8 cellular contexts compared by ENCODE assay signal in genomic region chr6:13397359-13398080, GRCh38.
DNase-seq lines count a peak whose midpoint lies in the region; ATAC-seq, FAIRE-seq and TF ChIP-seq lines count a peak whose summit lies in the region.

No MANE protein-coding gene starts in this region.

- no peaks in the 10 kb centered on the region for H3K36me3 Mint-ChIP-seq in activated B cell treated with CpG ODN at 0.5 μM for 24 hours (ENCODE audit: low read depth)
- H3K36me3 Mint-ChIP-seq in activated CD4-positive, alpha-beta T cell treated with anti-CD3 and anti-CD28 coated beads for 36 hours (ENCODE audit: low read depth): no peaks in the 10 kb centered on the region

- H3K9me3 ChIP-seq in sigmoid colon (no peaks in the 10 kb centered on the region), kidney (ENCODE audit: control insufficient read depth in 1 of 2, low read length in 2 of 2) (no peaks in the 10 kb centered on the region)

- no peaks in the 10 kb centered on the region for H3K9me3 Mint-ChIP-seq in activated B cell treated with CpG ODN at 0.5 μM for 24 hours
- H3K9me3 Mint-ChIP-seq in activated CD4-positive, alpha-beta T cell treated with anti-CD3 and anti-CD28 coated beads for 36 hours (ENCODE audit: low read depth): no peaks in the 10 kb centered on the region

- H3K27me3 ChIP-seq in BJ (ENCODE audit: control insufficient read depth, insufficient read depth, low read length): no peaks in the 10 kb centered on the region
- H3K27me3 ChIP-seq in sigmoid colon: no peaks in the 10 kb centered on the region

- H3K27ac ChIP-seq in sigmoid colon (peak overlapping the region in 3 of 4 donors; percentile 7 to 55 (median 39)), kidney (ENCODE audit: low read depth in 2 of 2, low read length in 2 of 2) (no peak overlapping the region)

- FAIRE-seq in frontal cortex (lab: Jason Lieb, UNC) (no peak), kidney (lab: Jason Lieb, UNC) (no peak)

- CTCF ChIA-PET in BJ (lab: Yijun Ruan, JAX): interaction anchor here (0.6 kb wide), 1 partner anchor 99 kb away, joined by 3 read pairs; no protein-coding TSS in a partner anchor
- CTCF ChIA-PET in activated B cell treated with CpG ODN at 0.5 μM for 24 hours (lab: Charles Lee): interaction anchor here (1.5 kb wide), 1 partner anchor 28 kb away, joined by 4 read pairs; no protein-coding TSS in a partner anchor
- CTCF ChIA-PET in activated CD4-positive, alpha-beta T cell treated with anti-CD3 and anti-CD28 coated beads for 36 hours (lab: Charles Lee): no interaction called here

- H3K36me3 ChIP-seq in BJ (ENCODE audit: control insufficient read depth, insufficient read depth, low read length) (no peaks in the 10 kb centered on the region), sigmoid colon (no peaks in the 10 kb centered on the region), kidney (ENCODE audit: control insufficient read depth in 1 of 2, insufficient read depth in 2 of 2, low read length in 2 of 2) (no peaks in the 10 kb centered on the region)

- H3K27me3 Mint-ChIP-seq in activated B cell treated with CpG ODN at 0.5 μM for 24 hours: no peaks in the 10 kb centered on the region
- H3K27me3 Mint-ChIP-seq in activated CD4-positive, alpha-beta T cell treated with anti-CD3 and anti-CD28 coated beads for 36 hours: no peaks in the 10 kb centered on the region

- H3K4me3 ChIP-seq in BJ (ENCODE audit: low read depth, low read length) (no peak overlapping the region), sigmoid colon (no peak overlapping the region), kidney (ENCODE audit: low read length in 2 of 2) (no peak overlapping the region)

- H3K4me1 ChIP-seq in sigmoid colon: peaks cover 0 to 43% (median 33%) of the 10 kb centered on the region in 4 donors
- no peaks in the 10 kb centered on the region for H3K4me1 ChIP-seq in kidney (ENCODE audit: control insufficient read depth in 1 of 2, insufficient read depth in 1 of 2, low read depth in 1 of 2, low read length in 2 of 2)

- no peak for TF ChIP-seq POLR2A in sigmoid colon (IDR thresholded peaks at IDR 0.05)

- DNase-seq in BJ (ENCODE audit: low read depth) (no peak), activated B cell treated with CpG ODN at 0.5 μM for 24 hours (peak; percentile 50), sigmoid colon (no peak), frontal cortex (ENCODE audit: low spot score in 2 of 2) (no peak), kidney (no peak)
- DNase-seq in activated CD4-positive, alpha-beta T cell treated with anti-CD3 and anti-CD28 coated beads for 36 hours: no peak

- H3K4me3 Mint-ChIP-seq in activated B cell treated with CpG ODN at 0.5 μM for 24 hours: peak overlapping the region; percentile 52
- H3K4me3 Mint-ChIP-seq in activated CD4-positive, alpha-beta T cell treated with anti-CD3 and anti-CD28 coated beads for 36 hours: no peak overlapping the region

- TF ChIP-seq CTCF in BJ (IDR thresholded peaks at IDR 0.05; ENCODE audit: insufficient read depth, low read depth, low read length): peak; percentile 35
- TF ChIP-seq CTCF in activated B cell treated with CpG ODN at 0.5 μM for 24 hours (IDR thresholded peaks at IDR 0.05): no peak
- peak in 1 of 4 experiments; percentile 30 for TF ChIP-seq CTCF in sigmoid colon (IDR thresholded peaks at IDR 0.05)
- TF ChIP-seq CTCF in kidney (IDR thresholded peaks at IDR 0.05; ENCODE audit: borderline replicate concordance, extremely low read depth, insufficient read depth): no peak

- intact Hi-C loops in activated B cell treated with CpG ODN at 0.5 μM for 24 hours (cut with micrococcal nuclease): loop anchor here (1.0 to 5.0 kb wide), 3 partner anchors 31 to 130 kb away; no protein-coding TSS in a partner anchor
- intact Hi-C loops in sigmoid colon (cut with DNase I): no loop called here
- intact Hi-C loops in kidney (cut with DNase I): no loop called here
- intact Hi-C loops in activated CD4-positive, alpha-beta T cell treated with anti-CD3 and anti-CD28 coated beads for 36 hours (cut with DNase I, micrococcal nuclease): no loop called here

- no peak for TF ChIP-seq EP300 in sigmoid colon (IDR thresholded peaks at IDR 0.05)

- peak; percentile 80 for ATAC-seq in GM19463 (IDR thresholded peaks at IDR 0.05; ENCODE audit: unreplicated experiment)
- ATAC-seq in HG03378 (IDR thresholded peaks at IDR 0.05; ENCODE audit: unreplicated experiment): peak; percentile 62
- ATAC-seq in activated B cell treated with CpG ODN at 0.5 μM for 24 hours (ENCODE audit: low read depth): peak; percentile 80
- ATAC-seq in activated CD4-positive, alpha-beta T cell treated with anti-CD3 and anti-CD28 coated beads for 36 hours: no peak

- peak overlapping the region; percentile 91 for H3K27ac Mint-ChIP-seq in activated B cell treated with CpG ODN at 0.5 μM for 24 hours
- no peak overlapping the region for H3K27ac Mint-ChIP-seq in activated CD4-positive, alpha-beta T cell treated with anti-CD3 and anti-CD28 coated beads for 36 hours

- H3K9ac ChIP-seq in kidney (ENCODE audit: low read length in 2 of 2): no peak overlapping the region

- 19 to 43% methylated on average over 9 of the region's 9 CpGs for WGBS in sigmoid colon, 2 donors

- POLR2A ChIA-PET in BJ (lab: Charles Lee) (no interaction called here), activated B cell treated with CpG ODN at 0.5 μM for 24 hours (lab: Charles Lee) (interaction anchor here (0.6 to 2.2 kb wide), 3 partner anchors 14 to 178 kb away, joined by 3 to 9 read pairs (median 3); no protein-coding TSS in a partner anchor)
- POLR2A ChIA-PET in activated CD4-positive, alpha-beta T cell treated with anti-CD3 and anti-CD28 coated beads for 36 hours (lab: Charles Lee): no interaction called here

- H3K4me1 Mint-ChIP-seq in activated B cell treated with CpG ODN at 0.5 μM for 24 hours: peaks cover 57% of the 10 kb centered on the region
- peaks cover 7% of the 10 kb centered on the region for H3K4me1 Mint-ChIP-seq in activated CD4-positive, alpha-beta T cell treated with anti-CD3 and anti-CD28 coated beads for 36 hours

Comparison
In these comparisons a context has a peak if more than half of its experiments do, and no peak if none do; other contexts are left out.
1. H3K27ac ChIP-seq: peak in sigmoid colon (3 of 4); none in kidney (0 of 2).